ENCODE assay signal across 1 cellular context in the genomic region with DNA sequence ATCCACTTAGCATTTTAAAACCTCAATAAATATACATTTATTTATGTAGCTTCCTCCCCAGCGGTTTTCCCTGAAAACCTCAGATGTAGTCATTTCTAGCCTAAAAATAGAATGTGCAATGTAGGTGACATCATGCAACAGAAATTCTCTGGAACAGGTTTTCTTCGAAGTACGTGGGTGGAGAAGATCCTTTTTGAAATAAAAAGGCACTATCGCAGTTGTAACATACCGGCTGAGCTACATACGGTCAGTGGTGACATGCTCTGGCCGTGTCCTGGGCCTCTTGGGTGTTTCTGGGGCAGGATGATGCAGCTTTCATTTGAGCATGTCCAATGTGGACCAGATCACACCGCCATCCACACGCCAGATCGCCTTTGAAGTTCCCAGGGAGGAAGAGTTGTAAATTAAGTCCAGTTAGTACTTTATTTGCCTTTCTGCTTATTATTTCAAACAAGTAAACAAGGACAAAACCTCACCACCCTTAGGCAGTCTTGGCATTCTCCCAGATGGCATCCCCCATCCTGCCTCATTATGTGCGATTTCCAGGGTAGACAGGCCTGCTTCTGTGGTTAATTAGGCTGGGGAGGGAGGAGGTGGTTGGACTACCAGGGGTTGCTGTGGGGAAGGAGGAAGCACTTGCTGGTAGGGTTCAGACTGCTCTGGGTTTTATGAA.
TF ChIP-seq lines count a peak whose summit lies in the region.

No MANE protein-coding gene starts in this region.

TF ChIP-seq in K562, 482 proteins besides CTCF, POLR2A, EP300 and RAD21 (continued from another document):
- no peak for TF ChIP-seq KLF6 (CRISPR knock-in tag; IDR thresholded peaks at IDR 0.05; ENCODE audit: borderline replicate concordance)
- TF ChIP-seq CBFA2T3 (IDR thresholded peaks at IDR 0.05), result peak; percentile 74
- TF ChIP-seq ZNF24 (IDR thresholded peaks at IDR 0.05), result no peak
- no peak for TF ChIP-seq ZNF253 (CRISPR knock-in tag; conservative IDR thresholded peaks at IDR 0.05)
- TF ChIP-seq ZNF124 (CRISPR knock-in tag; IDR thresholded peaks at IDR 0.05), result no peak
- TF ChIP-seq SMAD2 (IDR thresholded peaks at IDR 0.05; ENCODE audit: low read depth, low read length), result no peak
- no peak for TF ChIP-seq CHCHD3 (CRISPR knock-in tag; IDR thresholded peaks at IDR 0.05)
- no peak for TF ChIP-seq TCF7 (IDR thresholded peaks at IDR 0.05; ENCODE audit: borderline replicate concordance)
- TF ChIP-seq SFPQ (IDR thresholded peaks at IDR 0.05; ENCODE audit: low read depth, low read length), result no peak
- TF ChIP-seq, protein P1, sequence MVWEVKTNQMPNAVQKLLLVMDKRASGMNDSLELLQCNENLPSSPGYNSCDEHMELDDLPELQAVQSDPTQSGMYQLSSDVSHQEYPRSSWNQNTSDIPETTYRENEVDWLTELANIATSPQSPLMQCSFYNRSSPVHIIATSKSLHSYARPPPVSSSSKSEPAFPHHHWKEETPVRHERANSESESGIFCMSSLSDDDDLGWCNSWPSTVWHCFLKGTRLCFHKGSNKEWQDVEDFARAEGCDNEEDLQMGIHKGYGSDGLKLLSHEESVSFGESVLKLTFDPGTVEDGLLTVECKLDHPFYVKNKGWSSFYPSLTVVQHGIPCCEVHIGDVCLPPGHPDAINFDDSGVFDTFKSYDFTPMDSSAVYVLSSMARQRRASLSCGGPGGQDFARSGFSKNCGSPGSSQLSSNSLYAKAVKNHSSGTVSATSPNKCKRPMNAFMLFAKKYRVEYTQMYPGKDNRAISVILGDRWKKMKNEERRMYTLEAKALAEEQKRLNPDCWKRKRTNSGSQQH (CRISPR knock-in tag; IDR thresholded peaks at IDR 0.05), result no peak
- TF ChIP-seq ARID3A (IDR thresholded peaks at IDR 0.05; ENCODE audit: borderline replicate concordance, low read depth, low read length), result peak; percentile 72; the same call in 1 of the 2 replicates
- no peak for TF ChIP-seq POLR3G (IDR thresholded peaks at IDR 0.05; ENCODE audit: extremely low read depth, insufficient read length, insufficient replicate concordance)
- TF ChIP-seq POLR2G (IDR thresholded peaks at IDR 0.05; ENCODE audit: low read depth, low read length), result no peak
- no peak for TF ChIP-seq MBD2 (IDR thresholded peaks at IDR 0.05; ENCODE audit: borderline replicate concordance, low read depth)
- no peak for TF ChIP-seq ZBTB1 (CRISPR knock-in tag; IDR thresholded peaks at IDR 0.05; ENCODE audit: borderline replicate concordance, low read depth)
